Comparison of ENCODE assay signal across 20 cellular contexts in genomic region chr11:111524056-111524455, GRCh38. TPM values are rescaled to one million over a fixed set of nuclear protein-coding genes. Genes with fewer than 3 reads are reported as not detected.
DNase-seq lines count a peak whose midpoint lies in the region; ATAC-seq, FAIRE-seq and TF ChIP-seq lines count a peak whose summit lies in the region.
"Had no signal": no experiment of that assay in that cellular context is flagged by ENCODE, and none has a peak within 500 bp of the region (broad histone marks: within the 10 kb centered on the region; RNA-seq: fewer than 3 reads in every experiment).

No MANE protein-coding gene starts in this region.

- H3K27ac ChIP-seq in mammary epithelial cell (ENCODE audit: insufficient read depth, low read depth, low read length), result no peak overlapping the region
- H3K27ac ChIP-seq: RWPE1, SJCRH30 had no signal

- H3K27me3 ChIP-seq in mammary epithelial cell (ENCODE audit: insufficient read depth, low read length) (no peaks in the 10 kb centered on the region), bronchial epithelial cell (ENCODE audit: control insufficient read depth, insufficient read depth, low read length) (no peaks in the 10 kb centered on the region)

- no peaks in the 10 kb centered on the region for H3K27me3 Mint-ChIP-seq in MCF 10A (ENCODE audit: insufficient read depth, unreplicated experiment)

- H2AFZ ChIP-seq in mammary epithelial cell (ENCODE audit: low read depth, low read length), result no peak overlapping the region

- no peaks in the 10 kb centered on the region for H3K36me3 Mint-ChIP-seq in MCF 10A (ENCODE audit: insufficient read depth, unreplicated experiment)

- peaks cover 50% of the 10 kb centered on the region for H3K4me1 ChIP-seq in mammary epithelial cell (ENCODE audit: insufficient read depth, low read length)
- H3K4me1 ChIP-seq: SJCRH30 had no signal

- intact Hi-C loops in mammary epithelial cell (cut with micrococcal nuclease) (no loop called here), MCF 10A (cut with micrococcal nuclease) (no loop called here), left colon (cut with DNase I, micrococcal nuclease) (no loop called here)

- in situ Hi-C loops in mammary epithelial cell (cut with MboI; ENCODE audit: low sequenced_read_pairs in 2 of 2), result no loop called here

- H3K4me2 ChIP-seq in mammary epithelial cell (ENCODE audit: insufficient read depth, low read depth, low read length), result no peak overlapping the region

- TF ChIP-seq CTCF in mammary epithelial cell (conservative IDR thresholded peaks at IDR 0.05 in 1 of 2, IDR thresholded peaks at IDR 0.05 in 1 of 2; ENCODE audit: extremely low read depth in 1 of 2, insufficient read depth in 1 of 2, low read depth in 1 of 2, low read length in 2 of 2) (no peak), MCF 10A (IDR thresholded peaks at IDR 0.05; ENCODE audit: unreplicated experiment) (no peak), bronchial epithelial cell (IDR thresholded peaks at IDR 0.05; ENCODE audit: insufficient read depth, low read length, severe bottlenecking) (no peak)

- H3K9ac ChIP-seq in mammary epithelial cell (ENCODE audit: insufficient read depth, low read length), result no peak overlapping the region

- DNase-seq in mammary epithelial cell (peak; percentile 35), MCF 10A (ENCODE audit: unreplicated experiment) (no peak), MV-4-11 (lab: John Stamatoyannopoulos, UW) (peak; percentile 57), bronchial epithelial cell (ENCODE audit: low read depth) (peak; percentile 77), left colon (no peak), HCEC 1CT (no peak)
- DNase-seq: C1 segment of cervical spinal cord; GOT3; KG1; NCI-H1105 treated with DMSO at 0.1 percent for 48 hours; NCI-H1694 treated with DMSO at 0.1 percent for 48 hours; NCI-H510A; NCI-H748 treated with DMSO at 0.1 percent for 48 hours; NK-92 treated with Interleukin-12 subunit alpha and Interleukin-12 subunit beta, amount 100 ng/mL, for 24 hours; SJCRH30 had no signal

- no peaks in the 10 kb centered on the region for H4K20me1 ChIP-seq in mammary epithelial cell (ENCODE audit: insufficient read depth, low read length)

- H3K79me2 ChIP-seq in mammary epithelial cell (ENCODE audit: insufficient read depth, low read length), result no peaks in the 10 kb centered on the region

- H3K4me1 Mint-ChIP-seq in MCF 10A (ENCODE audit: insufficient read depth, unreplicated experiment), result peaks cover 22% of the 10 kb centered on the region

- no peak overlapping the region for H3K4me3 ChIP-seq in mammary epithelial cell (replicated peaks in 1 of 3; ENCODE audit: insufficient read depth in 1 of 3, low read depth in 2 of 3, low read length in 3 of 3)
- H3K4me3 ChIP-seq in bronchial epithelial cell (ENCODE audit: low read depth, low read length), result no peak overlapping the region
- H3K4me3 ChIP-seq: SJCRH30 had no signal

- POLR2A ChIA-PET in MCF 10A (lab: Yijun Ruan, JAX), result interaction anchor here (0.6 to 1.9 kb wide), 3 partner anchors 14 to 205 kb away, joined by 3 to 11 read pairs (median 4); no protein-coding TSS in a partner anchor

- H3K9me3 ChIP-seq in mammary epithelial cell (replicated peaks; ENCODE audit: insufficient read depth, low read length), result no peaks in the 10 kb centered on the region
- H3K9me3 ChIP-seq: SJCRH30 had no signal

- H3K4me3 Mint-ChIP-seq in MCF 10A (ENCODE audit: unreplicated experiment), result no peak overlapping the region

- no peak for FAIRE-seq in bronchial epithelial cell (lab: Jason Lieb, UNC)
- FAIRE-seq: D721Med, GM19239 had no signal

- dilution Hi-C loops in mammary epithelial cell (cut with HindIII; ENCODE audit: low sequenced_read_pairs), result no loop called here

- 46% methylated on average over 1 of the region's 1 CpG for WGBS in mammary epithelial cell (ENCODE audit: low coverage, missing lambda C conversion rate)

- H3K36me3 ChIP-seq in mammary epithelial cell (ENCODE audit: insufficient read depth, low read length) (no peaks in the 10 kb centered on the region), bronchial epithelial cell (ENCODE audit: control insufficient read depth, insufficient read depth, low read length) (no peaks in the 10 kb centered on the region)
- H3K36me3 ChIP-seq: SJCRH30 had no signal

- CTCF ChIA-PET in mammary epithelial cell (lab: Charles Lee; ENCODE audit: low non-redundant PET), result no interaction called here
- CTCF ChIA-PET in MCF 10A (lab: Yijun Ruan, JAX), result no interaction called here

- H3K9me3 Mint-ChIP-seq in MCF 10A (ENCODE audit: unreplicated experiment), result no peaks in the 10 kb centered on the region

- no peak for ATAC-seq in left colon
- ATAC-seq in GM21526 (IDR thresholded peaks at IDR 0.05; ENCODE audit: low FRiP score, unreplicated experiment), result no peak

- no peak overlapping the region for H3K27ac Mint-ChIP-seq in MCF 10A (ENCODE audit: low read depth, unreplicated experiment)

- BruUV-seq in mammary epithelial cell (replicated peaks; lab: Mats Ljungman, UMichigan) (no TSS peak), MCF 10A (replicated peaks; lab: Mats Ljungman, UMichigan) (no TSS peak)

RNA-seq across cellular contexts. Expression of gene HOATZ, which starts 9.5 kb away (rescaled TPM):
- not detected for total RNA-seq in mammary epithelial cell
- polyA plus RNA-seq in mammary epithelial cell, result not detected
- not detected for polyA minus RNA-seq in mammary epithelial cell
- not detected in 2 replicates for total RNA-seq in MCF 10A (2022)
- not detected in 2 replicates for total RNA-seq in bronchial epithelial cell
- not detected for total RNA-seq in left colon
- total RNA-seq: PC-3, SJCRH30 had no signal

RNA-seq across cellular contexts. Expression of gene BTG4, which starts 11.9 kb away (rescaled TPM):
- total RNA-seq in mammary epithelial cell (not detected), MCF 10A (2022) (not detected in 2 replicates), bronchial epithelial cell (0.26 and 0.51 TPM in 2 replicates), left colon (not detected)
- polyA plus RNA-seq in mammary epithelial cell, result 0.23 TPM
- polyA minus RNA-seq in mammary epithelial cell, result not detected
- total RNA-seq: PC-3, SJCRH30 had no signal

RNA-seq across cellular contexts. Expression of gene LAYN, which starts 16.5 kb away (rescaled TPM):
- total RNA-seq in mammary epithelial cell (10 to 100 TPM in 1 of 2 donors, under 1 TPM in 1; 0.56 to 16.5 TPM), MCF 10A (2022) (not detected in 2 replicates), bronchial epithelial cell (5.3 and 6.9 TPM in 2 replicates), left colon (1 to 10 TPM; 1.9 to 4.6 TPM)
- 6.0 TPM for polyA plus RNA-seq in mammary epithelial cell
- polyA minus RNA-seq in mammary epithelial cell, result 15.6 TPM

Comparison
In these comparisons a context has a peak if more than half of its experiments do, and no peak if none do; other contexts are left out.
1. DNase-seq: peak in mammary epithelial cell (single experiment), MV-4-11 (single experiment) and bronchial epithelial cell (single experiment); none in MCF 10A (single experiment), left colon (0 of 2) and HCEC 1CT (single experiment).